8 cellular contexts compared by ENCODE assay signal in genomic region chr9:6415266-6415665, GRCh38.
DNase-seq lines count a peak whose midpoint lies in the region; ATAC-seq and TF ChIP-seq lines count a peak whose summit lies in the region.

No MANE protein-coding gene starts in this region.

- ATAC-seq in HG03095 (IDR thresholded peaks at IDR 0.05; ENCODE audit: unreplicated experiment) (no peak), GM19395 (IDR thresholded peaks at IDR 0.05; ENCODE audit: unreplicated experiment) (no peak)

- no peak overlapping the region for H3K27ac ChIP-seq in coronary artery

- H3K4me3 ChIP-seq in coronary artery (peak overlapping the region; percentile 93), retinal pigment epithelial cell (ENCODE audit: low read length) (peak overlapping the region; percentile 89)

- DNase-seq in NCI-H748 (lab: John Stamatoyannopoulos, UW; ENCODE audit: unreplicated experiment): peak; percentile 18
- no peak for DNase-seq in NCI-H748 treated with DMSO at 0.1 percent for 48 hours (lab: John Stamatoyannopoulos, UW)
- peak; percentile 38 for DNase-seq in NCI-H69 (lab: John Stamatoyannopoulos, UW)
- DNase-seq in coronary artery (ENCODE audit: low spot score): no peak
- no peak for DNase-seq in retinal pigment epithelial cell (ENCODE audit: low read depth)
- DNase-seq in NCI-H1436 (lab: John Stamatoyannopoulos, UW): no peak

- no peak for TF ChIP-seq CTCF in coronary artery (IDR thresholded peaks at IDR 0.05)
- no peak for TF ChIP-seq CTCF in retinal pigment epithelial cell (conservative IDR thresholded peaks at IDR 0.05; ENCODE audit: low read depth, low read length)

Comparison
In these comparisons a context has a peak if more than half of its experiments do, and no peak if none do; other contexts are left out.
1. DNase-seq: peak in NCI-H748 (single experiment) and NCI-H69 (single experiment); none in NCI-H748 treated with DMSO at 0.1 percent for 48 hours (single experiment), coronary artery (single experiment), retinal pigment epithelial cell (single experiment) and NCI-H1436 (single experiment).